ENCODE assay signal across 24 cellular contexts in genomic region chr7:70525991-70526390, GRCh38.
"Had no signal": no experiment of that assay in that cellular context is flagged by ENCODE, and none has a peak within 500 bp of the region (broad histone marks: within the 10 kb centered on the region; RNA-seq: fewer than 3 reads in every experiment).

No MANE protein-coding gene starts in this region.

- H3K4me2 ChIP-seq: KMS-11 had no signal

- DNase-seq: activated CD4-positive, alpha-beta memory T cell treated with anti-CD3 and anti-CD28 coated beads, Interleukin-2, amount 10 ng/mL, durations not matched to agents 7 days and 5 days; activated CD4-positive, alpha-beta T cell treated with anti-CD3 and anti-CD28 coated beads for 36 hours; activated CD4-positive, alpha-beta T cell treated with anti-CD3 and anti-CD28 coated beads, Interleukin-2, amount 50 U/mL, for 1 hour; activated CD8-positive, alpha-beta memory T cell treated with anti-CD3 and anti-CD28 coated beads, Interleukin-2, amount 50 U/mL, for 4 hours; activated effector memory CD4-positive, alpha-beta T cell treated with Interleukin-2 at 50 U/mL for 16 hours; activated naive CD4-positive, alpha-beta T cell treated with Interleukin-2 at 50 U/mL for 16 hours; activated naive CD8-positive, alpha-beta T cell treated with anti-CD3 and anti-CD28 coated beads, Interleukin-2, amount 50 U/mL, for 24 hours; amniotic stem cell; body of pancreas; NCI-H1092; NCI-H1417; NCI-H1930; NCI-H510A treated with DMSO at 0.1 percent for 48 hours; NK-92 treated with Interleukin-12 subunit alpha and Interleukin-12 subunit beta, amount 100 ng/mL, for 24 hours; OCI-M1; RPMI8226; T-helper 1 cell; WERI-Rb-1 had no signal

- H3K27me3 ChIP-seq: ascending aorta, body of pancreas had no signal

- H3K9me3 ChIP-seq: ascending aorta, body of pancreas had no signal

- H3K27ac ChIP-seq: ascending aorta, body of pancreas, KMS-11, SK-N-MC, WERI-Rb-1 had no signal

- H3K4me3 ChIP-seq: ascending aorta, body of pancreas, SK-N-MC had no signal

- H3K9ac ChIP-seq: KMS-11 had no signal

- ATAC-seq: activated CD4-positive, alpha-beta T cell treated with anti-CD3 and anti-CD28 coated beads for 36 hours; activated naive CD4-positive, alpha-beta T cell treated with anti-CD3 and anti-CD28 coated beads, Interleukin-2, amount 50 U/mL, for 72 hours; activated naive CD8-positive, alpha-beta T cell treated with anti-CD3 and anti-CD28 coated beads, Interleukin-2, amount 50 U/mL, for 24 hours; body of pancreas; Panc1; Right ventricle myocardium inferior had no signal

- H3K36me3 ChIP-seq: ascending aorta, WERI-Rb-1 had no signal
